Comparison of ENCODE assay signal across 8 cellular contexts in the genomic region with DNA sequence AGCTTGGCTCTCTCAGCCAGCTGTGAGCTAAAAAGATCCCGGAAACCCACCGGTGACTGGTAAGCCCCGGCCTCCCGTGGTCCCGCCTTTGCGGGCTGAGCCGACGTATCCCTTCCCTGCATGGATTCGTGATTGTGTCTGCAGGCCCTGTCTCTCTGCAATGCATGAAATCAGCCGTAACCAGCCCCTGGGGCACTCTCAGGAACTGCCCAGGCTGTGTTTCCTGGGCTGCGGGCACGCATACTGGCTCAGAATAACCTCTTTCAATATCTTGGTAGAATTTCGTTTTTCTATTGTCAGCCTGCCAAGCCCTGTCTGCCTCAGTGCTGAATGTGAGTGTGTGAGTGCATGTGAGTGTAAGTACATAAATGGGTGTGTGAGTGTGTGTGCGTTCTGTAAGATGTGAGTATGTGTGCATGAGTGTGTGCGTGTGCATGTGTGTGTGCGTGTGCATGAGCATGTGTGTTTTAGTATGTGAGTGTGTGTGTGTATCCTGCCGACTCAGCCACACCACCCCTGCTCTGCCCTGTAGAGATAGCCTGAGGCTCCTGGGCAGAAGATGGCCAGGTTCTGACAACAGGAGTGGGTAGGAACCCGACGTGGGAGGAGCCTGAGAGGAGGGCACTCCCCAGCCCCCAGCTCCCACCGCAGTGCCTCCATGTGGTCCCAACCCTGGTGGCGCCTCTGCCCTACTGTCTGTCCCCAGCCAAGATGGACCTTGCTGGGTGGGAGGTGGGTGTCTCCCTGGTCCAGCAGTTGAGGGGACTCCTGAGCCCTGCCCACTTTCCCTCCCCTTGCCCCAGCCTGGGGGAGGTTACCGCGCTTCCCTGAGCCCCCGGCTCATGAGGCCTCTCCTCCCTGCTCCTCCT.
DNase-seq lines count a peak whose midpoint lies in the region; ATAC-seq and TF ChIP-seq lines count a peak whose summit lies in the region.

No MANE protein-coding gene starts in this region.

- in situ Hi-C loops in KBM-7 (cut with MboI; ENCODE audit: low pct_unique_long_range_greater_than_20kb, low sequenced_read_pairs) = no loop called here

- no peak for TF ChIP-seq CTCF in GM06990 (IDR thresholded peaks at IDR 0.05; ENCODE audit: insufficient read depth, low read length, poor library complexity, severe bottlenecking)
- no peak for TF ChIP-seq CTCF in prostate gland (IDR thresholded peaks at IDR 0.05)

- H3K36me3 ChIP-seq in GM06990 (ENCODE audit: control insufficient read depth, insufficient read depth, low read length) = no peaks in the 10 kb centered on the region
- H3K36me3 ChIP-seq in prostate gland = no peaks in the 10 kb centered on the region

- H3K4me3 ChIP-seq in GM06990 (replicated peaks; ENCODE audit: low read depth, low read length) (peak overlapping the region; percentile 8), prostate gland (no peak overlapping the region)

- intact Hi-C loops in prostate gland (cut with DNase I) = no loop called here

- ATAC-seq in GM21381 (IDR thresholded peaks at IDR 0.05; ENCODE audit: unreplicated experiment) (peak; percentile 50), HG03520 (IDR thresholded peaks at IDR 0.05; ENCODE audit: unreplicated experiment) (no peak)

- H3K9me3 ChIP-seq in prostate gland = no peaks in the 10 kb centered on the region

- no peak overlapping the region for H3K27ac ChIP-seq in prostate gland

- DNase-seq in GM06990 (ENCODE audit: extremely low read depth, insufficient read length) (peak; percentile 50), KBM-7 (peak; percentile 97), left kidney (ENCODE audit: low read depth, low spot score) (peak; percentile 71), NCI-H2029 treated with DMSO at 0.1 percent for 48 hours (lab: John Stamatoyannopoulos, UW) (no peak), prostate gland (ENCODE audit: low spot score) (no peak), GOT3 (lab: John Stamatoyannopoulos, UW) (no peak)

- H3K27me3 ChIP-seq in GM06990 (replicated peaks; ENCODE audit: control insufficient read depth, insufficient read depth, low read length) (no peaks in the 10 kb centered on the region; the same call in 1 of the 2 replicates), prostate gland (replicated peaks; ENCODE audit: insufficient read depth) (no peaks in the 10 kb centered on the region)

- no peaks in the 10 kb centered on the region for H3K4me1 ChIP-seq in prostate gland (replicated peaks)

- 35% methylated on average over 24 of the region's 24 CpGs for WGBS in prostate gland

- no peak for TF ChIP-seq POLR2A in prostate gland (IDR thresholded peaks at IDR 0.05)

Comparison
In these comparisons a context has a peak if more than half of its experiments do, and no peak if none do; other contexts are left out.
1. DNase-seq: peak in GM06990 (single experiment), KBM-7 (single experiment) and left kidney (single experiment); none in NCI-H2029 treated with DMSO at 0.1 percent for 48 hours (single experiment), prostate gland (single experiment) and GOT3 (single experiment).